1 cellular context compared by ENCODE assay signal in the genomic region with DNA sequence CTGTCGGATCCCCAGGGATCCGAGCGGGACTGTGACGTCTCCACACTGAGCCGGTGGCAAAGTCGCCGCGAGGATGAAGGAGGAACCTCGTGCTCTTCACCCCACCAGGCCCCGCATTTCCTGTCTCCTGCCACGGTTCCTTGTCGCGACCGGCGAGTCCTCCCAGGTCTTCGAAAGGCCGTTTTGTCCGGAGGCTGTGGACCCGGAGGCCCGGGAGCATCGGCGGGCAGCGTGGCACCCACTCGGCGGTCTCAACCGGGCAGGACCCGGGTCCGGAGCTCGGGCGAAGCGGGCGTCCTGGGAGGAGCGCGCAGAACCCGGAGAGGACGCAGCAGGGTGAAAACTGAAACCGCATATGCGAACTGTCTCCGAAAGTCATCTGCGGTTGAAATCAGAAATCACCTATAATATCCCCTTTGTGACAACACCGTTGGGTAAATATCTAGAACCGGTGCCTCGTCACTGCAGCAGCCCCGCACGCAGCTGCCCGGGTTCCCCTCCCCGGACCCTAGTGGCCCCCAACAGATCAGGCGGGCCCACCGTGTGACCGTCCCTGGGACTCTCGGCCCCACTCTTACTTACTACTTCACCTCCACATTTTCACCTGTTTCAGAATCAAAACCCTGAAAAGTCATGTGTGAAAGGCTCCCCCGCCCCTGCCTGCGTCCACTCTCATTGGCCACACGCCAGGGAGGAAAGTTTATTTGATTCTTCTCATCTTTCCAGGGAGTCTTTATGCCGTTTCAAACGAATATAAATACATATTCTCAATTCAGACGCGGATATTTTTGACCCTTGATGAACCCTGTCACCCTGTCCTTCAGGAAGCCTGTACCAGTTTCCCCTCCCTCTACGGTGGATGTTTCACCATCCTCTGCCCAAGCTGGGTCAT.
TF ChIP-seq lines count a peak whose summit lies in the region.

No MANE protein-coding gene starts in this region.

TF ChIP-seq in GM12878, 131 proteins besides CTCF, POLR2A, EP300 and RAD21 (continued from another document and continues in another):
- TF ChIP-seq, protein P1, sequence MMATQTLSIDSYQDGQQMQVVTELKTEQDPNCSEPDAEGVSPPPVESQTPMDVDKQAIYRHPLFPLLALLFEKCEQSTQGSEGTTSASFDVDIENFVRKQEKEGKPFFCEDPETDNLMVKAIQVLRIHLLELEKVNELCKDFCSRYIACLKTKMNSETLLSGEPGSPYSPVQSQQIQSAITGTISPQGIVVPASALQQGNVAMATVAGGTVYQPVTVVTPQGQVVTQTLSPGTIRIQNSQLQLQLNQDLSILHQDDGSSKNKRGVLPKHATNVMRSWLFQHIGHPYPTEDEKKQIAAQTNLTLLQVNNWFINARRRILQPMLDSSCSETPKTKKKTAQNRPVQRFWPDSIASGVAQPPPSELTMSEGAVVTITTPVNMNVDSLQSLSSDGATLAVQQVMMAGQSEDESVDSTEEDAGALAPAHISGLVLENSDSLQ (IDR thresholded peaks at IDR 0.05): peak; percentile 23; the same call in 1 of the 2 replicates
- TF ChIP-seq, protein P2, sequence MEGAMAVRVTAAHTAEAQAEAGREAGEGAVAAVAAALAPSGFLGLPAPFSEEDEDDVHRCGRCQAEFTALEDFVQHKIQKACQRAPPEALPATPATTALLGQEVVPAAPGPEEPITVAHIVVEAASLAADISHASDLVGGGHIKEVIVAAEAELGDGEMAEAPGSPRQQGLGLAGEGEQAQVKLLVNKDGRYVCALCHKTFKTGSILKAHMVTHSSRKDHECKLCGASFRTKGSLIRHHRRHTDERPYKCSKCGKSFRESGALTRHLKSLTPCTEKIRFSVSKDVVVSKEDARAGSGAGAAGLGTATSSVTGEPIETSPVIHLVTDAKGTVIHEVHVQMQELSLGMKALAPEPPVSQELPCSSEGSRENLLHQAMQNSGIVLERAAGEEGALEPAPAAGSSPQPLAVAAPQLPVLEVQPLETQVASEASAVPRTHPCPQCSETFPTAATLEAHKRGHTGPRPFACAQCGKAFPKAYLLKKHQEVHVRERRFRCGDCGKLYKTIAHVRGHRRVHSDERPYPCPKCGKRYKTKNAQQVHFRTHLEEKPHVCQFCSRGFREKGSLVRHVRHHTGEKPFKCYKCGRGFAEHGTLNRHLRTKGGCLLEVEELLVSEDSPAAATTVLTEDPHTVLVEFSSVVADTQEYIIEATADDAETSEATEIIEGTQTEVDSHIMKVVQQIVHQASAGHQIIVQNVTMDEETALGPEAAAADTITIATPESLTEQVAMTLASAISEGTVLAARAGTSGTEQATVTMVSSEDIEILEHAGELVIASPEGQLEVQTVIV (IDR thresholded peaks at IDR 0.05; ENCODE audit: borderline replicate concordance, partially characterized antibody): no peak
- TF ChIP-seq, protein P3, sequence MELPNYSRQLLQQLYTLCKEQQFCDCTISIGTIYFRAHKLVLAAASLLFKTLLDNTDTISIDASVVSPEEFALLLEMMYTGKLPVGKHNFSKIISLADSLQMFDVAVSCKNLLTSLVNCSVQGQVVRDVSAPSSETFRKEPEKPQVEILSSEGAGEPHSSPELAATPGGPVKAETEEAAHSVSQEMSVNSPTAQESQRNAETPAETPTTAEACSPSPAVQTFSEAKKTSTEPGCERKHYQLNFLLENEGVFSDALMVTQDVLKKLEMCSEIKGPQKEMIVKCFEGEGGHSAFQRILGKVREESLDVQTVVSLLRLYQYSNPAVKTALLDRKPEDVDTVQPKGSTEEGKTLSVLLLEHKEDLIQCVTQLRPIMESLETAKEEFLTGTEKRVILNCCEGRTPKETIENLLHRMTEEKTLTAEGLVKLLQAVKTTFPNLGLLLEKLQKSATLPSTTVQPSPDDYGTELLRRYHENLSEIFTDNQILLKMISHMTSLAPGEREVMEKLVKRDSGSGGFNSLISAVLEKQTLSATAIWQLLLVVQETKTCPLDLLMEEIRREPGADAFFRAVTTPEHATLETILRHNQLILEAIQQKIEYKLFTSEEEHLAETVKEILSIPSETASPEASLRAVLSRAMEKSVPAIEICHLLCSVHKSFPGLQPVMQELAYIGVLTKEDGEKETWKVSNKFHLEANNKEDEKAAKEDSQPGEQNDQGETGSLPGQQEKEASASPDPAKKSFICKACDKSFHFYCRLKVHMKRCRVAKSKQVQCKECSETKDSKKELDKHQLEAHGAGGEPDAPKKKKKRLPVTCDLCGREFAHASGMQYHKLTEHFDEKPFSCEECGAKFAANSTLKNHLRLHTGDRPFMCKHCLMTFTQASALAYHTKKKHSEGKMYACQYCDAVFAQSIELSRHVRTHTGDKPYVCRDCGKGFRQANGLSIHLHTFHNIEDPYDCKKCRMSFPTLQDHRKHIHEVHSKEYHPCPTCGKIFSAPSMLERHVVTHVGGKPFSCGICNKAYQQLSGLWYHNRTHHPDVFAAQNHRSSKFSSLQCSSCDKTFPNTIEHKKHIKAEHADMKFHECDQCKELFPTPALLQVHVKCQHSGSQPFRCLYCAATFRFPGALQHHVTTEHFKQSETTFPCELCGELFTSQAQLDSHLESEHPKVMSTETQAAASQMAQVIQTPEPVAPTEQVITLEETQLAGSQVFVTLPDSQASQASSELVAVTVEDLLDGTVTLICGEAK (IDR thresholded peaks at IDR 0.05; ENCODE audit: borderline replicate concordance): no peak
- no peak for TF ChIP-seq HDAC6 (IDR thresholded peaks at IDR 0.05; ENCODE audit: unreplicated experiment)
- no peak for TF ChIP-seq CHD2 (IDR thresholded peaks at IDR 0.05; ENCODE audit: borderline replicate concordance, low read depth, low read length)
- TF ChIP-seq, protein P4, sequence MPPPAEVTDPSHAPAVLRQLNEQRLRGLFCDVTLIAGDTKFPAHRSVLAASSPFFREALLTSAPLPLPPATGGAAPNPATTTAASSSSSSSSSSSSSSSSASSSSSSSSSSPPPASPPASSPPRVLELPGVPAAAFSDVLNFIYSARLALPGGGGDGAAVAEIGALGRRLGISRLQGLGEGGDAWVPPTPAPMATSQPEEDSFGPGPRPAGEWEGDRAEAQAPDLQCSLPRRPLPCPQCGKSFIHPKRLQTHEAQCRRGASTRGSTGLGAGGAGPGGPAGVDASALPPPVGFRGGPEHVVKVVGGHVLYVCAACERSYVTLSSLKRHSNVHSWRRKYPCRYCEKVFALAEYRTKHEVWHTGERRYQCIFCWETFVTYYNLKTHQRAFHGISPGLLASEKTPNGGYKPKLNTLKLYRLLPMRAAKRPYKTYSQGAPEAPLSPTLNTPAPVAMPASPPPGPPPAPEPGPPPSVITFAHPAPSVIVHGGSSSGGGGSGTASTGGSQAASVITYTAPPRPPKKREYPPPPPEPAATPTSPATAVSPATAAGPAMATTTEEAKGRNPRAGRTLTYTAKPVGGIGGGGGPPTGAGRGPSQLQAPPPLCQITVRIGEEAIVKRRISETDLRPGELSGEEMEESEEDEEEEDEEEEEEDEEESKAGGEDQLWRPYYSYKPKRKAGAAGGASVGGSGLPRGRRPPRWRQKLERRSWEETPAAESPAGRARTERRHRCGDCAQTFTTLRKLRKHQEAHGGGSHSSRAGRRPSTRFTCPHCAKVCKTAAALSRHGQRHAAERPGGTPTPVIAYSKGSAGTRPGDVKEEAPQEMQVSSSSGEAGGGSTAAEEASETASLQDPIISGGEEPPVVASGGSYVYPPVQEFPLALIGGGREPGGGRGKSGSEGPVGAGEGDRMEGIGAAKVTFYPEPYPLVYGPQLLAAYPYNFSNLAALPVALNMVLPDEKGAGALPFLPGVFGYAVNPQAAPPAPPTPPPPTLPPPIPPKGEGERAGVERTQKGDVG (CRISPR knock-in tag; IDR thresholded peaks at IDR 0.05): no peak
- TF ChIP-seq, protein P5, sequence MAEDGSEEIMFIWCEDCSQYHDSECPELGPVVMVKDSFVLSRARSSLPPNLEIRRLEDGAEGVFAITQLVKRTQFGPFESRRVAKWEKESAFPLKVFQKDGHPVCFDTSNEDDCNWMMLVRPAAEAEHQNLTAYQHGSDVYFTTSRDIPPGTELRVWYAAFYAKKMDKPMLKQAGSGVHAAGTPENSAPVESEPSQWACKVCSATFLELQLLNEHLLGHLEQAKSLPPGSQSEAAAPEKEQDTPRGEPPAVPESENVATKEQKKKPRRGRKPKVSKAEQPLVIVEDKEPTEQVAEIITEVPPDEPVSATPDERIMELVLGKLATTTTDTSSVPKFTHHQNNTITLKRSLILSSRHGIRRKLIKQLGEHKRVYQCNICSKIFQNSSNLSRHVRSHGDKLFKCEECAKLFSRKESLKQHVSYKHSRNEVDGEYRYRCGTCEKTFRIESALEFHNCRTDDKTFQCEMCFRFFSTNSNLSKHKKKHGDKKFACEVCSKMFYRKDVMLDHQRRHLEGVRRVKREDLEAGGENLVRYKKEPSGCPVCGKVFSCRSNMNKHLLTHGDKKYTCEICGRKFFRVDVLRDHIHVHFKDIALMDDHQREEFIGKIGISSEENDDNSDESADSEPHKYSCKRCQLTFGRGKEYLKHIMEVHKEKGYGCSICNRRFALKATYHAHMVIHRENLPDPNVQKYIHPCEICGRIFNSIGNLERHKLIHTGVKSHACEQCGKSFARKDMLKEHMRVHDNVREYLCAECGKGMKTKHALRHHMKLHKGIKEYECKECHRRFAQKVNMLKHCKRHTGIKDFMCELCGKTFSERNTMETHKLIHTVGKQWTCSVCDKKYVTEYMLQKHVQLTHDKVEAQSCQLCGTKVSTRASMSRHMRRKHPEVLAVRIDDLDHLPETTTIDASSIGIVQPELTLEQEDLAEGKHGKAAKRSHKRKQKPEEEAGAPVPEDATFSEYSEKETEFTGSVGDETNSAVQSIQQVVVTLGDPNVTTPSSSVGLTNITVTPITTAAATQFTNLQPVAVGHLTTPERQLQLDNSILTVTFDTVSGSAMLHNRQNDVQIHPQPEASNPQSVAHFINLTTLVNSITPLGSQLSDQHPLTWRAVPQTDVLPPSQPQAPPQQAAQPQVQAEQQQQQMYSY (CRISPR knock-in tag; IDR thresholded peaks at IDR 0.05): no peak
- no peak for TF ChIP-seq ZNF622 (IDR thresholded peaks at IDR 0.05)
- TF ChIP-seq GABPA (IDR thresholded peaks at IDR 0.05; ENCODE audit: low read depth): 0 out of 2 replicates have a peak, but pooled peaks have one; percentile 41
- TF ChIP-seq SIN3A (IDR thresholded peaks at IDR 0.05; ENCODE audit: low read depth, low read length): no peak
- peak; percentile 73 to 77 for TF ChIP-seq IKZF2 (IDR thresholded peaks at IDR 0.05)
- TF ChIP-seq KLF5 (IDR thresholded peaks at IDR 0.05; ENCODE audit: partially characterized antibody): no peak
- peak; percentile 54; the same call in 1 of the 2 replicates for TF ChIP-seq MTA2 (IDR thresholded peaks at IDR 0.05; ENCODE audit: low read depth)
- 0 out of 2 replicates have a peak, but pooled peaks have one; percentile 26 for TF ChIP-seq TAF1 (IDR thresholded peaks at IDR 0.05; ENCODE audit: borderline replicate concordance, low read depth, low read length)
- no peak for TF ChIP-seq POLR2AphosphoS5 (IDR thresholded peaks at IDR 0.05; ENCODE audit: low read length)
- TF ChIP-seq MEF2A (IDR thresholded peaks at IDR 0.05; ENCODE audit: insufficient read depth, low read depth, low read length): no peak
- TF ChIP-seq BCL11A (IDR thresholded peaks at IDR 0.05; ENCODE audit: low read depth, low read length): peak; percentile 52; the same call in 1 of the 2 replicates
- TF ChIP-seq RCOR1 (conservative IDR thresholded peaks at IDR 0.05; ENCODE audit: low read depth, low read length): no peak
- TF ChIP-seq, protein P6, sequence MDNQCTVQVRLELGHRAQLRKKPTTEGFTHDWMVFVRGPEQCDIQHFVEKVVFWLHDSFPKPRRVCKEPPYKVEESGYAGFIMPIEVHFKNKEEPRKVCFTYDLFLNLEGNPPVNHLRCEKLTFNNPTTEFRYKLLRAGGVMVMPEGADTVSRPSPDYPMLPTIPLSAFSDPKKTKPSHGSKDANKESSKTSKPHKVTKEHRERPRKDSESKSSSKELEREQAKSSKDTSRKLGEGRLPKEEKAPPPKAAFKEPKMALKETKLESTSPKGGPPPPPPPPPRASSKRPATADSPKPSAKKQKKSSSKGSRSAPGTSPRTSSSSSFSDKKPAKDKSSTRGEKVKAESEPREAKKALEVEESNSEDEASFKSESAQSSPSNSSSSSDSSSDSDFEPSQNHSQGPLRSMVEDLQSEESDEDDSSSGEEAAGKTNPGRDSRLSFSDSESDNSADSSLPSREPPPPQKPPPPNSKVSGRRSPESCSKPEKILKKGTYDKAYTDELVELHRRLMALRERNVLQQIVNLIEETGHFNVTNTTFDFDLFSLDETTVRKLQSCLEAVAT (IDR thresholded peaks at IDR 0.05): 0 out of 2 replicates have a peak, but pooled peaks have one; percentile 49
- TF ChIP-seq, protein P7, sequence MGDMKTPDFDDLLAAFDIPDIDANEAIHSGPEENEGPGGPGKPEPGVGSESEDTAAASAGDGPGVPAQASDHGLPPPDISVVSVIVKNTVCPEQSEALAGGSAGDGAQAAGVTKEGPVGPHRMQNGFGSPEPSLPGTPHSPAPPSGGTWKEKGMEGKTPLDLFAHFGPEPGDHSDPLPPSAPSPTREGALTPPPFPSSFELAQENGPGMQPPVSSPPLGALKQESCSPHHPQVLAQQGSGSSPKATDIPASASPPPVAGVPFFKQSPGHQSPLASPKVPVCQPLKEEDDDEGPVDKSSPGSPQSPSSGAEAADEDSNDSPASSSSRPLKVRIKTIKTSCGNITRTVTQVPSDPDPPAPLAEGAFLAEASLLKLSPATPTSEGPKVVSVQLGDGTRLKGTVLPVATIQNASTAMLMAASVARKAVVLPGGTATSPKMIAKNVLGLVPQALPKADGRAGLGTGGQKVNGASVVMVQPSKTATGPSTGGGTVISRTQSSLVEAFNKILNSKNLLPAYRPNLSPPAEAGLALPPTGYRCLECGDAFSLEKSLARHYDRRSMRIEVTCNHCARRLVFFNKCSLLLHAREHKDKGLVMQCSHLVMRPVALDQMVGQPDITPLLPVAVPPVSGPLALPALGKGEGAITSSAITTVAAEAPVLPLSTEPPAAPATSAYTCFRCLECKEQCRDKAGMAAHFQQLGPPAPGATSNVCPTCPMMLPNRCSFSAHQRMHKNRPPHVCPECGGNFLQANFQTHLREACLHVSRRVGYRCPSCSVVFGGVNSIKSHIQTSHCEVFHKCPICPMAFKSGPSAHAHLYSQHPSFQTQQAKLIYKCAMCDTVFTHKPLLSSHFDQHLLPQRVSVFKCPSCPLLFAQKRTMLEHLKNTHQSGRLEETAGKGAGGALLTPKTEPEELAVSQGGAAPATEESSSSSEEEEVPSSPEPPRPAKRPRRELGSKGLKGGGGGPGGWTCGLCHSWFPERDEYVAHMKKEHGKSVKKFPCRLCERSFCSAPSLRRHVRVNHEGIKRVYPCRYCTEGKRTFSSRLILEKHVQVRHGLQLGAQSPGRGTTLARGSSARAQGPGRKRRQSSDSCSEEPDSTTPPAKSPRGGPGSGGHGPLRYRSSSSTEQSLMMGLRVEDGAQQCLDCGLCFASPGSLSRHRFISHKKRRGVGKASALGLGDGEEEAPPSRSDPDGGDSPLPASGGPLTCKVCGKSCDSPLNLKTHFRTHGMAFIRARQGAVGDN (IDR thresholded peaks at IDR 0.05): peak; percentile 85
- TF ChIP-seq BACH1 (IDR thresholded peaks at IDR 0.05; ENCODE audit: borderline replicate concordance): peak; percentile 41; the same call in 1 of the 2 replicates
- TF ChIP-seq SIX5 (IDR thresholded peaks at IDR 0.05; ENCODE audit: low read depth, low read length, severe bottlenecking): no peak
- TF ChIP-seq CBX3 (IDR thresholded peaks at IDR 0.05; ENCODE audit: borderline replicate concordance, low read depth): no peak
- no peak for TF ChIP-seq FOS (IDR thresholded peaks at IDR 0.05; ENCODE audit: borderline replicate concordance, extremely low read depth, insufficient read length)
- TF ChIP-seq MTA3 (IDR thresholded peaks at IDR 0.05; ENCODE audit: borderline replicate concordance, low read length): peak; percentile 47; the same call in 1 of the 2 replicates
- no peak; the same call in 1 of the 2 replicates for TF ChIP-seq TCF7 (IDR thresholded peaks at IDR 0.05; ENCODE audit: borderline replicate concordance)
- no peak for TF ChIP-seq EGR1 (IDR thresholded peaks at IDR 0.05; ENCODE audit: borderline replicate concordance in 1 of 2, low read depth in 2 of 2, low read length in 2 of 2)
- no peak for TF ChIP-seq JUND (IDR thresholded peaks at IDR 0.05; ENCODE audit: low read depth, low read length)
- no peak for TF ChIP-seq NRF1 (conservative IDR thresholded peaks at IDR 0.05; ENCODE audit: low read depth, low read length)
- TF ChIP-seq SP1 (IDR thresholded peaks at IDR 0.05; ENCODE audit: low read depth, low read length): no peak
- TF ChIP-seq ATF7 (IDR thresholded peaks at IDR 0.05; ENCODE audit: low read depth): peak; percentile 57
